Comparison of ENCODE assay signal across 8 cellular contexts in the genomic region with DNA sequence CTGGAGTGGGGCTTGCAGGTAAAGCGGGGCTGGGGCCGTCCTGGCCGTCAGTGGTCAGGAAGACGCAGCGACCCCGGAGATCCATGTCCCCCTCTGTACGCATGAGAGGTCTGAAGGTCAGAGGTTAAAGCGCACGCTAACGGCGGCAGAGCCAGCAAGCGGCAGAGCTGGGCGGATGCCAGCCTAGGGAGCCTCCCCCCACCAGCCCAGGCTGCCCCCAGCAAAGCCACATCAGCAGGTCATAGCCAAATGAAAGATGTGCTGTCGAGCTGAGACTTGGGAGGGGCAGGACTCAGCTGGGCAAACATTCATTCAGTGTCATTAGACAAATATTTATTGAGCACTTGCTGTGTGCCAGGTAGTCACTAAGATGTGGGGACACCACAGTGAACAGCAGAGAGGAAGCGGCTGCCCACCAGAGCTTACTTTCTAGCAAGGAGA. TPM values are rescaled to one million over a fixed set of nuclear protein-coding genes. Genes with fewer than 3 reads are reported as not detected.
A peak's percentile ranks its signal among the peaks of the same experiment; 100 is the strongest.
DNase-seq lines count a peak whose midpoint lies in the region; FAIRE-seq and TF ChIP-seq lines count a peak whose summit lies in the region.

No MANE protein-coding gene starts in this region.

- no peaks in the 10 kb centered on the region for H3F3A ChIP-seq in PC-9 (ENCODE audit: insufficient read depth, low read depth)

- TF ChIP-seq CTCF in AG04450 (IDR thresholded peaks at IDR 0.05; ENCODE audit: low read depth, low read length): no peak
- no peak for TF ChIP-seq CTCF in GM20000 (IDR thresholded peaks at IDR 0.05; ENCODE audit: extremely low read depth, missing control alignments)
- TF ChIP-seq CTCF in Peyer's patch (IDR thresholded peaks at IDR 0.05): no peak
- TF ChIP-seq CTCF in kidney (IDR thresholded peaks at IDR 0.05; ENCODE audit: borderline replicate concordance, extremely low read depth, insufficient read depth): no peak
- TF ChIP-seq CTCF in PC-9 (conservative IDR thresholded peaks at IDR 0.05): no peak

- H3K27ac ChIP-seq in AG04450 (ENCODE audit: low read depth, low read length) (no peak overlapping the region), Peyer's patch (peak overlapping the region in 1 of 4 donors; percentile 42), kidney (ENCODE audit: low read depth in 2 of 2, low read length in 2 of 2) (no peak overlapping the region), PC-9 (no peak overlapping the region)

- H3K27me3 ChIP-seq in AG04450 (ENCODE audit: control insufficient read depth, insufficient read depth, low read length) (peaks cover 31% of the 10 kb centered on the region), Peyer's patch (peaks cover 0 to 16% of the 10 kb centered on the region in 2 donors), PC-9 (ENCODE audit: insufficient read depth, low read depth) (peaks cover 47% of the 10 kb centered on the region)

- no TSS peak for BruUV-seq in PC-9 (replicated peaks; lab: Mats Ljungman, UMichigan)

- no peak for TF ChIP-seq POLR2A in Peyer's patch (IDR thresholded peaks at IDR 0.05)

- no peaks in the 10 kb centered on the region for H3K9me2 ChIP-seq in PC-9 (ENCODE audit: insufficient read depth)

- H3K4me3 ChIP-seq in AG04450 (ENCODE audit: low read depth, low read length): peak overlapping the region; percentile 22; the same call in 1 of the 2 replicates
- peak overlapping the region in 3 of 4 donors; percentile 57 to 61 (median 57) for H3K4me3 ChIP-seq in Peyer's patch
- H3K4me3 ChIP-seq in kidney (ENCODE audit: low read length in 2 of 2): no peak overlapping the region
- no peak overlapping the region for H3K4me3 ChIP-seq in PC-9

- DNase-seq in AG04450 (ENCODE audit: low read depth, low spot score) (no peak), GM20000 (ENCODE audit: low spot score) (peak; percentile 42), Peyer's patch (peak in 1 of 3 donors; percentile 44), kidney (peak; percentile 80), PC-9 (no peak), NOMO-1 treated with dmso at 0.1 percent for 144 hours (lab: John Stamatoyannopoulos, UW; ENCODE audit: unreplicated experiment) (no peak), dedifferentiated amniotic fluid mesenchymal stem cell (ENCODE audit: extremely low spot score) (no peak), D341Med (ENCODE audit: low spot score) (no peak)

- CTCF ChIA-PET in AG04450 (lab: Charles Lee) (interaction anchor here (0.6 kb wide), 1 partner anchor 560 kb away, joined by 3 read pairs; no protein-coding TSS in a partner anchor), PC-9 (lab: Charles Lee) (interaction anchor here (0.6 kb wide), 2 partner anchors 20 to 131 kb away, joined by 4 to 8 read pairs; no protein-coding TSS in a partner anchor)

- intact Hi-C loops in kidney (cut with DNase I) (no loop called here), PC-9 (cut with micrococcal nuclease; ENCODE audit: unreplicated experiment) (no loop called here)

- H3K36me3 ChIP-seq in Peyer's patch (no peaks in the 10 kb centered on the region), kidney (ENCODE audit: control insufficient read depth in 1 of 2, insufficient read depth in 2 of 2, low read length in 2 of 2) (no peaks in the 10 kb centered on the region), PC-9 (ENCODE audit: low read depth) (no peaks in the 10 kb centered on the region)

- H4K20me1 ChIP-seq in PC-9 (ENCODE audit: insufficient read depth): no peaks in the 10 kb centered on the region

- no peak overlapping the region for H3K4me2 ChIP-seq in PC-9

- H3K4me1 ChIP-seq in Peyer's patch: peaks cover 0 to 20% (median 10%) of the 10 kb centered on the region in 4 donors
- peaks cover 0 to 10% of the 10 kb centered on the region in 2 donors for H3K4me1 ChIP-seq in kidney (ENCODE audit: control insufficient read depth in 1 of 2, insufficient read depth in 1 of 2, low read depth in 1 of 2, low read length in 2 of 2)
- no peaks in the 10 kb centered on the region for H3K4me1 ChIP-seq in PC-9 (replicated peaks; ENCODE audit: insufficient read depth)

- no peak overlapping the region for H2AFZ ChIP-seq in PC-9

- H3K9ac ChIP-seq in kidney (ENCODE audit: low read length in 2 of 2): no peak overlapping the region

- peaks cover 5% of the 10 kb centered on the region; the same call in 1 of the 2 replicates for H3K9me3 ChIP-seq in AG04450 (ENCODE audit: control insufficient read depth, insufficient read depth, low read length)
- peaks cover 0 to 3% (median 0%) of the 10 kb centered on the region in 4 donors for H3K9me3 ChIP-seq in Peyer's patch
- peaks cover 0 to 6% of the 10 kb centered on the region in 2 donors for H3K9me3 ChIP-seq in kidney (ENCODE audit: control insufficient read depth in 1 of 2, low read length in 2 of 2)
- H3K9me3 ChIP-seq in PC-9 (ENCODE audit: insufficient read depth, low read depth): no peaks in the 10 kb centered on the region

- POLR2A ChIA-PET in AG04450 (lab: Yijun Ruan, JAX) (no interaction called here), PC-9 (lab: Charles Lee; ENCODE audit: unreplicated experiment) (no interaction called here)

- H3K79me2 ChIP-seq in PC-9 (ENCODE audit: low read depth): no peaks in the 10 kb centered on the region

- no peak for FAIRE-seq in kidney (lab: Jason Lieb, UNC)

RNA-seq across cellular contexts. Expression of a gene that starts 0.6 kb away (rescaled TPM):
- polyA plus RNA-seq in AG04450 (2011; rRNA removed): not detected in 2 replicates
- 0.09 TPM in 1 of 2 replicates, not detected in the other for polyA minus RNA-seq in AG04450 (2011; rRNA and poly(A)+ RNA removed)
- total RNA-seq in Peyer's patch: 1 to 10 TPM in 2 of 4 donors, not detected in 2; 1.2 to 6.6 TPM
- total RNA-seq in kidney: 0.69 TPM
- polyA plus RNA-seq in kidney (ENCODE audit: insufficient read depth, low read depth, low replicate concordance): not detected
- total RNA-seq in PC-9 (2021): not detected in 2 replicates

Comparison
In these comparisons a context has a peak if more than half of its experiments do, and no peak if none do; other contexts are left out.
1. DNase-seq: peak in GM20000 (single experiment) and kidney (single experiment); none in AG04450 (single experiment), PC-9 (0 of 2), NOMO-1 treated with dmso at 0.1 percent for 144 hours (single experiment), dedifferentiated amniotic fluid mesenchymal stem cell (single experiment) and D341Med (single experiment).
2. H3K4me3 ChIP-seq: peak in AG04450 (single experiment) and Peyer's patch (3 of 4); none in kidney (0 of 2) and PC-9 (single experiment).